ENCODE assay signal across 8 cellular contexts in the genomic region with DNA sequence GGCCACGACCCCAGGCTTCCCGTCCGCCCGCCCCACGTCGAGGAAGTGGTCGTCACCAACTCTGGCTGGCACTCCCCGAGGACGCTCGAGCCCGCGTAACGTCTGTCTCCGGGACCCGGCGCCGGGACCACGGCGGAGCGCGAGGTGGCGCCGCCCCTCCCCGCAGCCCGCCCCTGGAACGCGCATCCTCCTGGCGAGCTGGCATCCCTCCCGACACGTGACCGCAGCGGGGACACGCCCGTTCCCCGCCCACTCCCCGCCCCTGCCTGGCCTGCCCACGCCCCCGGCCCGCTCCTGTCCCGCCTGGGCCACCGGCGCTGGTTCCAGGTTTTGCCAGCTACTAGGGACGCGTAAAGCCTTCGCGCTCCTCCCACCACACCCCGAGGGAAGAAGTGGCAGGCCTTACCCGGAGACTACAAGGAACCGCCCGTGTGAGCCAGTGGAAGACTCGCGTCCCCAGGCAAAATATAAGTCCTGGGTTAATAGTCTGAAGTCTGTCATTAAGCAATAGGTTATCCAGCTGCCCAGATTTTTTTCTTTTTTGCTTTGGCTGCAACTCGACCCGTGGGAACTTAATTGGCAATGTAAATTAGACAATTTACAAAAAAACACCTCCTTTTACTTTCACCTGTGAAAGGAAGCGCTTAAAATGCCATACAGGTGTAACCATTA. TPM values are rescaled to one million over a fixed set of nuclear protein-coding genes. Genes with fewer than 3 reads are reported as not detected.
A peak's percentile ranks its signal among the peaks of the same experiment; 100 is the strongest.
DNase-seq lines count a peak whose midpoint lies in the region; ATAC-seq and TF ChIP-seq lines count a peak whose summit lies in the region.

A gene (minus strand): TSS at position 131 of the 672 bp plus-strand sequence. CDS start 20,291 bp downstream, outside the sequence.

- H3K4me3 ChIP-seq in ACC112 (ENCODE audit: low read depth, low read length): peak within 1 kb of the TSS; percentile 84
- peak within 1 kb of the TSS; percentile 71 to 76 for H3K4me3 ChIP-seq in gastroesophageal sphincter
- H3K4me3 ChIP-seq in neuron (ENCODE audit: low read length): peak within 1 kb of the TSS; percentile 72
- H3K4me3 ChIP-seq in stomach: peak within 1 kb of the TSS; percentile 83 to 92 (median 84)

- H3K4me1 ChIP-seq in ACC112 (ENCODE audit: control insufficient read depth, insufficient read depth, low read length, unreplicated experiment): peaks cover 20% of the 10 kb centered on the region
- peaks cover 0 to 21% (median 4%) of the 10 kb centered on the region in 3 donors for H3K4me1 ChIP-seq in gastroesophageal sphincter
- peaks cover 41% of the 10 kb centered on the region for H3K4me1 ChIP-seq in neuron (ENCODE audit: insufficient read depth, low read length)
- H3K4me1 ChIP-seq in stomach: peaks cover 11 to 24% (median 22%) of the 10 kb centered on the region in 4 donors

- peaks cover 20% of the 10 kb centered on the region for H3K4me1 Mint-ChIP-seq in activated naive CD4-positive, alpha-beta T cell treated with anti-CD3 and anti-CD28 coated beads, Interleukin-2, amount 50 U/mL, for 24 hours

- TF ChIP-seq CTCF in gastroesophageal sphincter (IDR thresholded peaks at IDR 0.05) (peak in 2 of 4 experiments; percentile 4 to 42), stomach (IDR thresholded peaks at IDR 0.05) (no peak)

- TF ChIP-seq POLR2A in gastroesophageal sphincter (IDR thresholded peaks at IDR 0.05): peak; percentile 51 to 56
- TF ChIP-seq POLR2A in stomach (IDR thresholded peaks at IDR 0.05): no peak

- no peak for TF ChIP-seq EP300 in gastroesophageal sphincter (IDR thresholded peaks at IDR 0.05)
- TF ChIP-seq EP300 in stomach (IDR thresholded peaks at IDR 0.05): no peak

- DNase-seq in NCI-H1092 (lab: John Stamatoyannopoulos, UW) (peak; percentile 90), stomach (peak; percentile 96)

- H3K27me3 ChIP-seq in ACC112 (ENCODE audit: insufficient read depth, low read length): no peaks in the 10 kb centered on the region
- H3K27me3 ChIP-seq in gastroesophageal sphincter: no peaks in the 10 kb centered on the region
- no peaks in the 10 kb centered on the region for H3K27me3 ChIP-seq in neuron (ENCODE audit: insufficient read depth, low read length)
- no peaks in the 10 kb centered on the region for H3K27me3 ChIP-seq in stomach

- H3K36me3 ChIP-seq in ACC112 (ENCODE audit: insufficient read depth, low read length) (no peaks in the 10 kb centered on the region), gastroesophageal sphincter (no peaks in the 10 kb centered on the region), neuron (ENCODE audit: insufficient read depth, low read length) (no peaks in the 10 kb centered on the region), stomach (no peaks in the 10 kb centered on the region)

- ATAC-seq in GM21360 (IDR thresholded peaks at IDR 0.05; ENCODE audit: unreplicated experiment): peak; percentile 52
- peak; percentile 93 for ATAC-seq in SK-N-SH treated with all-trans-retinoic acid at 6 μM for 48 hours
- ATAC-seq in gastroesophageal sphincter: peak; percentile 98

- 13 to 33% methylated on average over 2 to 5 of the region's 55 CpGs for WGBS in gastroesophageal sphincter (ENCODE audit: low coverage in 1 of 2), 2 donors
- 2 to 5% (median 2%) methylated on average over 16 to 55 of the region's 55 CpGs for WGBS in stomach, 5 donors

- no peaks in the 10 kb centered on the region for H3K36me3 Mint-ChIP-seq in activated naive CD4-positive, alpha-beta T cell treated with anti-CD3 and anti-CD28 coated beads, Interleukin-2, amount 50 U/mL, for 24 hours

- H3K4me3 Mint-ChIP-seq in activated naive CD4-positive, alpha-beta T cell treated with anti-CD3 and anti-CD28 coated beads, Interleukin-2, amount 50 U/mL, for 24 hours: peak within 1 kb of the TSS; percentile 85

- peaks cover 3% of the 10 kb centered on the region for H3K27me3 Mint-ChIP-seq in activated naive CD4-positive, alpha-beta T cell treated with anti-CD3 and anti-CD28 coated beads, Interleukin-2, amount 50 U/mL, for 24 hours

- peaks cover 8% of the 10 kb centered on the region for H3K79me2 ChIP-seq in ACC112 (ENCODE audit: control insufficient read depth, insufficient read depth, low read length, unreplicated experiment)

- peak within 1 kb of the TSS; percentile 83 for H2AFZ ChIP-seq in ACC112 (ENCODE audit: low read length, unreplicated experiment)
- H2AFZ ChIP-seq in neuron (ENCODE audit: low read depth, low read length): no peak within 1 kb of the TSS

- no peaks in the 10 kb centered on the region for H3K9me3 ChIP-seq in gastroesophageal sphincter
- H3K9me3 ChIP-seq in neuron (ENCODE audit: low read length): no peaks in the 10 kb centered on the region
- no peaks in the 10 kb centered on the region for H3K9me3 ChIP-seq in stomach

- no peaks in the 10 kb centered on the region for H3K9me3 Mint-ChIP-seq in activated naive CD4-positive, alpha-beta T cell treated with anti-CD3 and anti-CD28 coated beads, Interleukin-2, amount 50 U/mL, for 24 hours

- peak within 1 kb of the TSS; percentile 62 for H3K27ac Mint-ChIP-seq in activated naive CD4-positive, alpha-beta T cell treated with anti-CD3 and anti-CD28 coated beads, Interleukin-2, amount 50 U/mL, for 24 hours

- intact Hi-C loops in stomach (cut with DNase I; ENCODE audit: low total_unique reads): no loop called here

- H3K27ac ChIP-seq in ACC112 (ENCODE audit: low read depth, low read length) (peak within 1 kb of the TSS; percentile 71), gastroesophageal sphincter (peak within 1 kb of the TSS; percentile 50 to 94 (median 87)), stomach (peak within 1 kb of the TSS; percentile 84 to 92 (median 87))

TF ChIP-seq in SK-N-SH treated with all-trans-retinoic acid at 6 μM for 48 hours, 23 proteins besides CTCF, POLR2A, EP300 and RAD21:
- peak; percentile 64; the same call in 1 of the 2 replicates for TF ChIP-seq ARNTL (CRISPR knock-in tag; IDR thresholded peaks at IDR 0.05; ENCODE audit: borderline replicate concordance, low read depth)
- no peak for TF ChIP-seq GLIS3 (CRISPR knock-in tag; IDR thresholded peaks at IDR 0.05)
- TF ChIP-seq ISL1 (CRISPR knock-in tag; IDR thresholded peaks at IDR 0.05): no peak
- no peak for TF ChIP-seq RARB (CRISPR knock-in tag; IDR thresholded peaks at IDR 0.05)

RNA-seq across cellular contexts. Expression of the gene that starts here (rescaled TPM):
- total RNA-seq in gastroesophageal sphincter (100 to 1,000 TPM in 3 of 4 donors, 10 to 100 TPM in 1; 97.1 to 120 (median 116) TPM), stomach (100 to 1,000 TPM in 2 of 5 donors, 10 to 100 TPM in 3; 32.2 to 129 (median 45.8) TPM)
- 10 to 100 TPM; 13.6 to 29.9 (median 14.7) TPM for polyA plus RNA-seq in stomach

Comparison
In these comparisons a context has a peak if more than half of its experiments do, and no peak if none do; other contexts are left out.
1. Peak in every context shown above with its lines: DNase-seq, ATAC-seq, H3K4me3 ChIP-seq and H3K27ac ChIP-seq.
2. POLR2A ChIP-seq: peak in gastroesophageal sphincter (2 of 2); none in stomach (0 of 4).